In genomic region chr17:76789235-76789788, GRCh38 we compare ENCODE assay signal across 16 cellular contexts. TPM values are rescaled to one million over a fixed set of nuclear protein-coding genes. Genes with fewer than 3 reads are reported as not detected.
DNase-seq lines count a peak whose midpoint lies in the region; ATAC-seq and TF ChIP-seq lines count a peak whose summit lies in the region.
"Had no signal": no experiment of that assay in that cellular context is flagged by ENCODE, and none has a peak within 500 bp of the region (broad histone marks: within the 10 kb centered on the region; RNA-seq: fewer than 3 reads in every experiment).

No MANE protein-coding gene starts in this region.

- DNase-seq in DND-41 (no peak), NCI-H1417 treated with DMSO at 0.1 percent for 48 hours (lab: John Stamatoyannopoulos, UW) (peak; percentile 4), RWPE1 (ENCODE audit: low spot score) (no peak), GM10266 (ENCODE audit: extremely low spot score) (no peak)
- DNase-seq: activated CD8-positive, alpha-beta T cell treated with anti-CD3 and anti-CD28 coated beads for 36 hours; amniotic stem cell; H9; immature natural killer cell; NCI-H345; right cardiac atrium had no signal

- H3K27ac ChIP-seq in DND-41 (ENCODE audit: low read length) (peak overlapping the region; percentile 44), RWPE1 (peak overlapping the region; percentile 24; the same call in 1 of the 2 replicates), mesodermal cell (ENCODE audit: low read depth, low read length, severe bottlenecking) (peak overlapping the region; percentile 20)
- H3K27ac ChIP-seq: BLaER1 treated with 17β-estradiol and CSF1 and Interleukin-3, amounts not matched to agents 10 nM and 100 nM had no signal

- H3K9ac ChIP-seq in DND-41 (ENCODE audit: low read depth, low read length) = no peak overlapping the region
- H3K9ac ChIP-seq: BLaER1 treated with 17β-estradiol and CSF1 and Interleukin-3, amounts not matched to agents 10 nM and 100 nM had no signal

- ATAC-seq in DND-41 (ENCODE audit: insufficient read depth, low read depth) (no peak), HG03354 (IDR thresholded peaks at IDR 0.05; ENCODE audit: poor library complexity, severe bottlenecking, unreplicated experiment) (no peak), GM18870 (IDR thresholded peaks at IDR 0.05; ENCODE audit: unreplicated experiment) (no peak), HG03175 (IDR thresholded peaks at IDR 0.05; ENCODE audit: unreplicated experiment) (no peak)
- ATAC-seq: activated CD8-positive, alpha-beta T cell treated with anti-CD3 and anti-CD28 coated beads for 36 hours; GM12878; right cardiac atrium had no signal

- H3K36me3 ChIP-seq in DND-41 (ENCODE audit: insufficient read depth, low read length) = peaks cover 5% of the 10 kb centered on the region; the same call in 1 of the 2 replicates
- no peaks in the 10 kb centered on the region for H3K36me3 ChIP-seq in mesodermal cell (ENCODE audit: control insufficient read depth, insufficient read depth, low read length)

- peaks cover 40% of the 10 kb centered on the region for H3K4me1 ChIP-seq in DND-41 (ENCODE audit: insufficient read depth, low read length)
- H3K4me1 ChIP-seq in mesodermal cell (ENCODE audit: control insufficient read depth, insufficient read depth, low read length, poor library complexity, severe bottlenecking) = peaks cover 20% of the 10 kb centered on the region

- CTCF ChIA-PET in RWPE1 (lab: Yijun Ruan, JAX) = no interaction called here

- no peaks in the 10 kb centered on the region for H3K79me2 ChIP-seq in DND-41 (ENCODE audit: insufficient read depth, low read length)

- no peak overlapping the region for H2AFZ ChIP-seq in DND-41 (ENCODE audit: low read depth, low read length)

- H3K9me3 ChIP-seq in DND-41 (ENCODE audit: insufficient read depth, low read length, severe bottlenecking) = no peaks in the 10 kb centered on the region
- H3K9me3 ChIP-seq in mesodermal cell (ENCODE audit: control insufficient read depth, low read length) = no peaks in the 10 kb centered on the region

- WGBS in mesodermal cell (ENCODE audit: insufficient coverage in 2 of 2), 2 experiments = 86 to 88% methylated on average over 6 to 7 of the region's 8 CpGs

- H3K27me3 ChIP-seq in DND-41 (ENCODE audit: insufficient read depth, low read length, poor library complexity) = no peaks in the 10 kb centered on the region
- H3K27me3 ChIP-seq: BLaER1 treated with 17β-estradiol and CSF1 and Interleukin-3, amounts not matched to agents 10 nM and 100 nM had no signal

- H3K4me3 ChIP-seq in DND-41 (ENCODE audit: low read depth in 1 of 2, low read length in 2 of 2) = no peak overlapping the region
- H3K4me3 ChIP-seq in mesodermal cell (ENCODE audit: extremely low read depth, insufficient read depth, low read length, poor library complexity, severe bottlenecking) = no peak overlapping the region
- H3K4me3 ChIP-seq: BLaER1 treated with 17β-estradiol and CSF1 and Interleukin-3, amounts not matched to agents 10 nM and 100 nM; GM12878 had no signal

- H3K4me2 ChIP-seq in DND-41 (ENCODE audit: insufficient read depth, low read length) = no peak overlapping the region

- POLR2A ChIA-PET in RWPE1 (lab: Yijun Ruan, JAX; ENCODE audit: low non-redundant PET) = no interaction called here

- TF ChIP-seq CTCF in DND-41 (IDR thresholded peaks at IDR 0.05; ENCODE audit: borderline replicate concordance, extremely low read depth, low read length, poor library complexity, severe bottlenecking) (no peak), RWPE1 (conservative IDR thresholded peaks at IDR 0.05; ENCODE audit: low read depth) (no peak), GM10266 (IDR thresholded peaks at IDR 0.05; ENCODE audit: control insufficient read depth, insufficient read depth, low read depth, missing control alignments) (no peak)

- H4K20me1 ChIP-seq in DND-41 (ENCODE audit: insufficient read depth, low read length) = no peaks in the 10 kb centered on the region
- H4K20me1 ChIP-seq: BLaER1 treated with 17β-estradiol and CSF1 and Interleukin-3, amounts not matched to agents 10 nM and 100 nM had no signal

RNA-seq across cellular contexts. Expression of gene MFSD11, which starts 51.4 kb away (rescaled TPM):
- 21.6 TPM for polyA plus RNA-seq in mesodermal cell (2013, experiment 1 of 2)
- 25.1 TPM for polyA plus RNA-seq in mesodermal cell (2013, experiment 2 of 2)

RNA-seq across cellular contexts. Expression of gene SRSF2, which starts 52.2 kb away (rescaled TPM):
- polyA plus RNA-seq in mesodermal cell (2013, experiment 1 of 2) = 140 TPM
- polyA plus RNA-seq in mesodermal cell (2013, experiment 2 of 2) = 142 TPM
